Comparison of ENCODE assay signal across 8 cellular contexts in genomic region chr3:130894130-130894872, GRCh38. TPM values are rescaled to one million over a fixed set of nuclear protein-coding genes. Genes with fewer than 3 reads are reported as not detected.
DNase-seq lines count a peak whose midpoint lies in the region; ATAC-seq and TF ChIP-seq lines count a peak whose summit lies in the region.

No MANE protein-coding gene starts in this region.

- H3K79me2 ChIP-seq in DOHH2 (ENCODE audit: control insufficient read depth, low read length) = peaks cover 60% of the 10 kb centered on the region

- H3K9me3 ChIP-seq in DOHH2 (ENCODE audit: control insufficient read depth, insufficient read depth, low read length) = no peaks in the 10 kb centered on the region
- H3K9me3 ChIP-seq in ectodermal cell (ENCODE audit: control insufficient read depth, low read length) = no peaks in the 10 kb centered on the region

- H3K27ac ChIP-seq in DOHH2 (ENCODE audit: low read depth, low read length) (peak overlapping the region; percentile 56), ectodermal cell (ENCODE audit: insufficient read depth, low read depth, low read length, poor library complexity, severe bottlenecking) (peak overlapping the region; percentile 81)

- DNase-seq in Jurkat, Clone E6-1 (ENCODE audit: low read depth, low spot score) = no peak
- peak; percentile 30 for DNase-seq in activated CD4-positive, alpha-beta T cell treated with anti-CD3 and anti-CD28 coated beads for 1 hour
- DNase-seq in lung microvascular endothelial cell (ENCODE audit: low read depth in 2 of 2) = peak; percentile 29 to 51
- DNase-seq in stimulated activated CD4-positive, alpha-beta T cell treated with anti-CD3 and anti-CD28 coated beads, TNF-alpha, amount 100 ng/mL, for 48 hours (ENCODE audit: low read depth in 3 of 3) = peak in 2 of 3 donors; percentile 5 to 6
- no peak for DNase-seq in NCI-H1930 (lab: John Stamatoyannopoulos, UW)

- peak overlapping the region; percentile 72 for H3K4me2 ChIP-seq in DOHH2 (ENCODE audit: low read length)

- H3K36me3 ChIP-seq in DOHH2 (ENCODE audit: control insufficient read depth, low read length) (no peaks in the 10 kb centered on the region), ectodermal cell (ENCODE audit: control insufficient read depth, insufficient read depth, low read length) (no peaks in the 10 kb centered on the region)

- H3K4me1 ChIP-seq in DOHH2 (ENCODE audit: control insufficient read depth, low read length) (peaks cover 26% of the 10 kb centered on the region), ectodermal cell (ENCODE audit: control insufficient read depth, insufficient read depth, low read length) (peaks cover 9% of the 10 kb centered on the region)

- 0% methylated on average over 50 to 52 of the region's 52 CpGs for WGBS in ectodermal cell, 2 experiments

- H3K27me3 ChIP-seq in DOHH2 (ENCODE audit: control insufficient read depth, low read length) (no peaks in the 10 kb centered on the region), ectodermal cell (ENCODE audit: control insufficient read depth, insufficient read depth, low read length, poor library complexity, severe bottlenecking) (no peaks in the 10 kb centered on the region)

- H3K9me2 ChIP-seq in DOHH2 (replicated peaks; ENCODE audit: control insufficient read depth, low read length) = no peaks in the 10 kb centered on the region

- peak; percentile 16 for ATAC-seq in GM21423 (IDR thresholded peaks at IDR 0.05; ENCODE audit: unreplicated experiment)

- peak overlapping the region; percentile 92 for H3K4me3 ChIP-seq in DOHH2 (ENCODE audit: low read length)
- H3K4me3 ChIP-seq in Jurkat, Clone E6-1 (ENCODE audit: low read length) = peak overlapping the region; percentile 87
- peak overlapping the region; percentile 86 for H3K4me3 ChIP-seq in ectodermal cell (ENCODE audit: insufficient read depth, low read depth, low read length)

- H3F3A ChIP-seq in DOHH2 (ENCODE audit: control insufficient read depth, insufficient read depth) = no peaks in the 10 kb centered on the region

- TF ChIP-seq CTCF in DOHH2 (IDR thresholded peaks at IDR 0.05; ENCODE audit: low read depth, low read length, poor library complexity, severe bottlenecking) = peak; percentile 17

- no peaks in the 10 kb centered on the region for H4K20me1 ChIP-seq in DOHH2 (ENCODE audit: control insufficient read depth, insufficient read depth, low read depth, low read length)

RNA-seq across cellular contexts. Expression of gene ATP2C1, which starts 0.4 kb away (rescaled TPM):
- polyA plus RNA-seq in Jurkat, Clone E6-1 (2012; ENCODE audit: insufficient read depth, insufficient read length) = 68.4 TPM
- polyA plus RNA-seq in ectodermal cell (2013, experiment 1 of 4) = 81.2 TPM
- 84.9 TPM for polyA plus RNA-seq in ectodermal cell (2013, experiment 2 of 4)
- polyA plus RNA-seq in ectodermal cell (2013, experiment 3 of 4) = 68.4 TPM
- 75.6 TPM for polyA plus RNA-seq in ectodermal cell (2013, experiment 4 of 4)
- 67.6 and 92.1 TPM in 2 replicates for total RNA-seq in lung microvascular endothelial cell

Comparison
In these comparisons a context has a peak if more than half of its experiments do, and no peak if none do; other contexts are left out.
1. DNase-seq: peak in activated CD4-positive, alpha-beta T cell treated with anti-CD3 and anti-CD28 coated beads for 1 hour (single experiment), lung microvascular endothelial cell (2 of 2) and stimulated activated CD4-positive, alpha-beta T cell treated with anti-CD3 and anti-CD28 coated beads, TNF-alpha, amount 100 ng/mL, for 48 hours (2 of 3); none in Jurkat, Clone E6-1 (single experiment) and NCI-H1930 (0 of 2).
2. Peak in every context shown above with its lines, with median percentiles within 50 percentile points of each other: H3K4me3 ChIP-seq.